16 cellular contexts compared by ENCODE assay signal in genomic region chr11:110566577-110566976, GRCh38.
DNase-seq lines count a peak whose midpoint lies in the region; ATAC-seq, FAIRE-seq and TF ChIP-seq lines count a peak whose summit lies in the region.
"Had no signal": no experiment of that assay in that cellular context is flagged by ENCODE, and none has a peak within 500 bp of the region (broad histone marks: within the 10 kb centered on the region; RNA-seq: fewer than 3 reads in every experiment).

No MANE protein-coding gene starts in this region.

- DNase-seq in stimulated activated naive CD8-positive, alpha-beta T cell treated with anti-CD3 and anti-CD28 coated beads, Interleukin-15, amount 100 ng/mL, for 72 hours, result no peak
- no peak for DNase-seq in stimulated activated naive CD8-positive, alpha-beta T cell treated with anti-CD3 and anti-CD28 coated beads, Interleukin-15, Interleukin-2, amounts not matched to agents 100 U/mL and 50 U/mL, for 24 hours
- DNase-seq in cerebellar nuclear complex (lab: John Stamatoyannopoulos, UW) (peak; percentile 11 to 82), superior temporal gyrus (ENCODE audit: extremely low spot score) (peak; percentile 36), HAP-1 (ENCODE audit: low spot score in 2 of 2) (no peak), GM12891 (ENCODE audit: insufficient read length, low spot score) (no peak)
- DNase-seq: Caco-2; CD8-positive, alpha-beta memory T cell; GM23248 had no signal

- no peak overlapping the region for H3K4me3 Mint-ChIP-seq in stimulated activated naive CD8-positive, alpha-beta T cell treated with anti-CD3 and anti-CD28 coated beads, Interleukin-15, amount 100 ng/mL, for 72 hours
- H3K4me3 Mint-ChIP-seq: CD14-positive monocyte, IgD-negative memory B cell had no signal

- TF ChIP-seq CTCF in Loucy (conservative IDR thresholded peaks at IDR 0.05; ENCODE audit: low read length), result no peak

- H3K9me3 ChIP-seq in Loucy (ENCODE audit: insufficient read depth, low read depth, low read length) (no peaks in the 10 kb centered on the region), HAP-1 (no peaks in the 10 kb centered on the region)
- H3K9me3 ChIP-seq: A549, Caco-2 had no signal

- no peaks in the 10 kb centered on the region for H4K20me1 ChIP-seq in Loucy (ENCODE audit: insufficient read depth, low read length, poor library complexity, severe bottlenecking)

- ATAC-seq in stimulated activated naive CD8-positive, alpha-beta T cell treated with anti-CD3 and anti-CD28 coated beads, Interleukin-15, amount 100 ng/mL, for 72 hours, result peak; percentile 23
- ATAC-seq in stimulated activated naive CD8-positive, alpha-beta T cell treated with anti-CD3 and anti-CD28 coated beads, Interleukin-15, Interleukin-2, amounts not matched to agents 100 U/mL and 50 U/mL, for 24 hours, result no peak
- ATAC-seq in HG03442 (IDR thresholded peaks at IDR 0.05; ENCODE audit: unreplicated experiment), result no peak
- ATAC-seq: GM12878 had no signal

- H3K9ac ChIP-seq in Loucy (ENCODE audit: low read depth, low read length, poor library complexity, severe bottlenecking), result no peak overlapping the region
- H3K9ac ChIP-seq: GM23248 had no signal

- no peak overlapping the region for H3K27ac Mint-ChIP-seq in stimulated activated naive CD8-positive, alpha-beta T cell treated with anti-CD3 and anti-CD28 coated beads, Interleukin-15, amount 100 ng/mL, for 72 hours
- H3K27ac Mint-ChIP-seq: CD14-positive monocyte had no signal

- H3K4me2 ChIP-seq in Loucy (ENCODE audit: low read depth, low read length, poor library complexity, severe bottlenecking), result peak overlapping the region; percentile 47
- H3K4me2 ChIP-seq: A549 had no signal

- H3K9me2 ChIP-seq in Loucy (replicated peaks; ENCODE audit: low read depth, low read length), result no peaks in the 10 kb centered on the region

- H3K27me3 Mint-ChIP-seq in stimulated activated naive CD8-positive, alpha-beta T cell treated with anti-CD3 and anti-CD28 coated beads, Interleukin-15, amount 100 ng/mL, for 72 hours, result peaks cover 3% of the 10 kb centered on the region
- H3K27me3 Mint-ChIP-seq: CD8-positive, alpha-beta memory T cell had no signal

- no peak overlapping the region for H2AFZ ChIP-seq in Loucy (ENCODE audit: low read length)
- H2AFZ ChIP-seq: GM23248 had no signal

- H3K4me1 ChIP-seq in Loucy (ENCODE audit: insufficient read depth, low read length, poor library complexity, severe bottlenecking) (peaks cover 25% of the 10 kb centered on the region), HAP-1 (no peaks in the 10 kb centered on the region)
- H3K4me1 ChIP-seq: A549 had no signal

- no peak for TF ChIP-seq POLR2A in GM12891 (IDR thresholded peaks at IDR 0.05; ENCODE audit: low read depth, low read length)

- no peaks in the 10 kb centered on the region for H3K4me1 Mint-ChIP-seq in stimulated activated naive CD8-positive, alpha-beta T cell treated with anti-CD3 and anti-CD28 coated beads, Interleukin-15, amount 100 ng/mL, for 72 hours
- H3K4me1 Mint-ChIP-seq: IgD-negative memory B cell had no signal

- H3K36me3 ChIP-seq in Loucy (ENCODE audit: insufficient read depth, low read length), result no peaks in the 10 kb centered on the region
- H3K36me3 ChIP-seq in HAP-1 (replicated peaks), result no peaks in the 10 kb centered on the region

- FAIRE-seq in GM12891 (lab: Jason Lieb, UNC), result no peak
- FAIRE-seq: A549, GM12878, H54 had no signal

- H3K4me3 ChIP-seq in Loucy (ENCODE audit: low read length, poor library complexity, severe bottlenecking) (peak overlapping the region; percentile 39), HAP-1 (no peak overlapping the region)
- H3K4me3 ChIP-seq: A549, GM12878, GM23248 had no signal

- no peaks in the 10 kb centered on the region for H3F3A ChIP-seq in Loucy (ENCODE audit: low read depth)

- in situ Hi-C loops in HAP-1 (cut with MboI; ENCODE audit: low sequenced_read_pairs), result no loop called here

- H3K27me3 ChIP-seq in Loucy (ENCODE audit: insufficient read depth, low read length, poor library complexity, severe bottlenecking) (no peaks in the 10 kb centered on the region), HAP-1 (ENCODE audit: low read depth) (peaks cover under 1% of the 10 kb centered on the region; the same call in 1 of the 2 replicates)

- no peaks in the 10 kb centered on the region for H3K9me3 Mint-ChIP-seq in stimulated activated naive CD8-positive, alpha-beta T cell treated with anti-CD3 and anti-CD28 coated beads, Interleukin-15, amount 100 ng/mL, for 72 hours
- H3K9me3 Mint-ChIP-seq: CD8-positive, alpha-beta memory T cell; IgD-negative memory B cell had no signal

- no peaks in the 10 kb centered on the region for H3K79me2 ChIP-seq in Loucy (ENCODE audit: insufficient read depth, low read length)

TF ChIP-seq in GM12891, 5 proteins besides CTCF, POLR2A, EP300 and RAD21:
- no peak for TF ChIP-seq PAX5 (IDR thresholded peaks at IDR 0.05; ENCODE audit: insufficient read depth, low read length, severe bottlenecking)
- no peak for TF ChIP-seq SPI1 (IDR thresholded peaks at IDR 0.05; ENCODE audit: low read depth, low read length)
- no peak for TF ChIP-seq TAF1 (IDR thresholded peaks at IDR 0.05; ENCODE audit: low read depth, low read length)
- no peak for TF ChIP-seq POLR2AphosphoS5 (IDR thresholded peaks at IDR 0.05; ENCODE audit: low read depth, low read length)
- no peak for TF ChIP-seq POU2F2 (IDR thresholded peaks at IDR 0.05; ENCODE audit: low read depth, low read length)

Comparison
In these comparisons a context has a peak if more than half of its experiments do, and no peak if none do; other contexts are left out.
1. DNase-seq: peak in cerebellar nuclear complex (2 of 2) and superior temporal gyrus (single experiment); none in stimulated activated naive CD8-positive, alpha-beta T cell treated with anti-CD3 and anti-CD28 coated beads, Interleukin-15, amount 100 ng/mL, for 72 hours (0 of 2), stimulated activated naive CD8-positive, alpha-beta T cell treated with anti-CD3 and anti-CD28 coated beads, Interleukin-15, Interleukin-2, amounts not matched to agents 100 U/mL and 50 U/mL, for 24 hours (single experiment), HAP-1 (0 of 2) and GM12891 (single experiment).